10 cellular contexts compared by ENCODE assay signal in genomic region chr17:83103200-83103937, GRCh38. TPM values are rescaled to one million over a fixed set of nuclear protein-coding genes. Genes with fewer than 3 reads are reported as not detected.
DNase-seq lines count a peak whose midpoint lies in the region; ATAC-seq and TF ChIP-seq lines count a peak whose summit lies in the region.
"Had no signal": no experiment of that assay in that cellular context is flagged by ENCODE, and none has a peak within 500 bp of the region (broad histone marks: within the 10 kb centered on the region; RNA-seq: fewer than 3 reads in every experiment).

No MANE protein-coding gene starts in this region.

- H3K9me3 Mint-ChIP-seq in activated CD8-positive, alpha-beta T cell treated with anti-CD3 and anti-CD28 coated beads for 36 hours, result no peaks in the 10 kb centered on the region
- no peaks in the 10 kb centered on the region for H3K9me3 Mint-ChIP-seq in activated CD8-positive, alpha-beta T cell treated with anti-CD3 and anti-CD28 coated beads, Interleukin-2, amount 10 ng/mL, durations not matched to agents 7 days and 5 days (ENCODE audit: insufficient read depth)
- H3K9me3 Mint-ChIP-seq in stimulated activated memory B cell treated with anti-CD40 and anti-IgM and Interleukin-4, amounts not matched to agents 10 μg/mL and 1 μg/mL and 100 μg/mL, for 72 hours, result no peaks in the 10 kb centered on the region

- H3K4me1 Mint-ChIP-seq in activated CD8-positive, alpha-beta T cell treated with anti-CD3 and anti-CD28 coated beads for 36 hours (ENCODE audit: low read depth), result peaks cover 7% of the 10 kb centered on the region
- peaks cover 11% of the 10 kb centered on the region for H3K4me1 Mint-ChIP-seq in activated CD8-positive, alpha-beta T cell treated with anti-CD3 and anti-CD28 coated beads, Interleukin-2, amount 10 ng/mL, durations not matched to agents 7 days and 5 days (ENCODE audit: low read depth)
- peaks cover 37% of the 10 kb centered on the region for H3K4me1 Mint-ChIP-seq in stimulated activated memory B cell treated with anti-CD40 and anti-IgM and Interleukin-4, amounts not matched to agents 10 μg/mL and 1 μg/mL and 100 μg/mL, for 72 hours

- H3K27ac Mint-ChIP-seq in activated CD8-positive, alpha-beta T cell treated with anti-CD3 and anti-CD28 coated beads for 36 hours, result no peak overlapping the region
- H3K27ac Mint-ChIP-seq in activated CD8-positive, alpha-beta T cell treated with anti-CD3 and anti-CD28 coated beads, Interleukin-2, amount 10 ng/mL, durations not matched to agents 7 days and 5 days, result no peak overlapping the region
- peak overlapping the region; percentile 27 for H3K27ac Mint-ChIP-seq in stimulated activated memory B cell treated with anti-CD40 and anti-IgM and Interleukin-4, amounts not matched to agents 10 μg/mL and 1 μg/mL and 100 μg/mL, for 72 hours

- peaks cover 15% of the 10 kb centered on the region for H3K27me3 Mint-ChIP-seq in activated CD8-positive, alpha-beta T cell treated with anti-CD3 and anti-CD28 coated beads for 36 hours
- peaks cover 14% of the 10 kb centered on the region for H3K27me3 Mint-ChIP-seq in activated CD8-positive, alpha-beta T cell treated with anti-CD3 and anti-CD28 coated beads, Interleukin-2, amount 10 ng/mL, durations not matched to agents 7 days and 5 days (ENCODE audit: low read depth)
- peaks cover 65% of the 10 kb centered on the region for H3K27me3 Mint-ChIP-seq in stimulated activated memory B cell treated with anti-CD40 and anti-IgM and Interleukin-4, amounts not matched to agents 10 μg/mL and 1 μg/mL and 100 μg/mL, for 72 hours

- peak overlapping the region; percentile 4 for H3K4me3 ChIP-seq in fibroblast of pulmonary artery (replicated peaks; ENCODE audit: low read depth, low read length)
- H3K4me3 ChIP-seq: lung had no signal

- ATAC-seq in activated CD8-positive, alpha-beta T cell treated with anti-CD3 and anti-CD28 coated beads for 36 hours, result peak; percentile 22
- no peak for ATAC-seq in activated CD8-positive, alpha-beta T cell treated with anti-CD3 and anti-CD28 coated beads, Interleukin-2, amount 10 ng/mL, durations not matched to agents 7 days and 5 days
- no peak for ATAC-seq in stimulated activated memory B cell treated with anti-CD40 and anti-IgM and Interleukin-4, amounts not matched to agents 10 μg/mL and 1 μg/mL and 100 μg/mL, for 72 hours
- ATAC-seq in GM21528 (IDR thresholded peaks at IDR 0.05; ENCODE audit: low FRiP score, unreplicated experiment), result no peak
- no peak for ATAC-seq in esophagus mucosa

- POLR2A ChIA-PET in activated CD8-positive, alpha-beta T cell treated with anti-CD3 and anti-CD28 coated beads for 36 hours (lab: Charles Lee), result no interaction called here
- POLR2A ChIA-PET in activated CD8-positive, alpha-beta T cell treated with anti-CD3 and anti-CD28 coated beads, Interleukin-2, amount 10 ng/mL, durations not matched to agents 7 days and 5 days (lab: Charles Lee), result no interaction called here

- no peaks in the 10 kb centered on the region for H3K36me3 Mint-ChIP-seq in activated CD8-positive, alpha-beta T cell treated with anti-CD3 and anti-CD28 coated beads for 36 hours (ENCODE audit: low read depth)
- no peaks in the 10 kb centered on the region for H3K36me3 Mint-ChIP-seq in activated CD8-positive, alpha-beta T cell treated with anti-CD3 and anti-CD28 coated beads, Interleukin-2, amount 10 ng/mL, durations not matched to agents 7 days and 5 days (ENCODE audit: low read depth)
- H3K36me3 Mint-ChIP-seq in stimulated activated memory B cell treated with anti-CD40 and anti-IgM and Interleukin-4, amounts not matched to agents 10 μg/mL and 1 μg/mL and 100 μg/mL, for 72 hours, result no peaks in the 10 kb centered on the region

- CTCF ChIA-PET in activated CD8-positive, alpha-beta T cell treated with anti-CD3 and anti-CD28 coated beads for 36 hours (lab: Charles Lee), result no interaction called here
- CTCF ChIA-PET in activated CD8-positive, alpha-beta T cell treated with anti-CD3 and anti-CD28 coated beads, Interleukin-2, amount 10 ng/mL, durations not matched to agents 7 days and 5 days (lab: Charles Lee), result no interaction called here

- peak; percentile 43 for DNase-seq in activated CD8-positive, alpha-beta T cell treated with anti-CD3 and anti-CD28 coated beads for 36 hours
- no peak for DNase-seq in activated CD8-positive, alpha-beta T cell treated with anti-CD3 and anti-CD28 coated beads, Interleukin-2, amount 10 ng/mL, durations not matched to agents 7 days and 5 days
- DNase-seq in NOMO-1 (lab: John Stamatoyannopoulos, UW; ENCODE audit: unreplicated experiment in 2 of 2), result peak; percentile 32 to 44
- peak; percentile 64 for DNase-seq in fibroblast of pulmonary artery (ENCODE audit: low read depth)
- no peak for DNase-seq in hepatic stellate cell (ENCODE audit: low spot score)
- DNase-seq: GDM1 had no signal

- no peak overlapping the region for H3K4me3 Mint-ChIP-seq in activated CD8-positive, alpha-beta T cell treated with anti-CD3 and anti-CD28 coated beads for 36 hours
- H3K4me3 Mint-ChIP-seq in activated CD8-positive, alpha-beta T cell treated with anti-CD3 and anti-CD28 coated beads, Interleukin-2, amount 10 ng/mL, durations not matched to agents 7 days and 5 days, result no peak overlapping the region
- peak overlapping the region; percentile 50 for H3K4me3 Mint-ChIP-seq in stimulated activated memory B cell treated with anti-CD40 and anti-IgM and Interleukin-4, amounts not matched to agents 10 μg/mL and 1 μg/mL and 100 μg/mL, for 72 hours

- no peak for TF ChIP-seq CTCF in activated CD8-positive, alpha-beta T cell treated with anti-CD3 and anti-CD28 coated beads for 36 hours (IDR thresholded peaks at IDR 0.05)
- no peak for TF ChIP-seq CTCF in fibroblast of pulmonary artery (IDR thresholded peaks at IDR 0.05; ENCODE audit: low read length, missing control alignments)

- intact Hi-C loops in activated CD8-positive, alpha-beta T cell treated with anti-CD3 and anti-CD28 coated beads for 36 hours (cut with micrococcal nuclease), result no loop called here

RNA-seq across cellular contexts. Expression of gene METRNL, which starts 24.0 kb away (rescaled TPM):
- 10 to 100 TPM; 23.3 to 24.1 TPM for total RNA-seq in activated CD8-positive, alpha-beta T cell treated with anti-CD3 and anti-CD28 coated beads for 36 hours
- 1 to 10 TPM; 3.0 to 4.8 TPM for total RNA-seq in activated CD8-positive, alpha-beta T cell treated with anti-CD3 and anti-CD28 coated beads, Interleukin-2, amount 10 ng/mL, durations not matched to agents 7 days and 5 days
- total RNA-seq in esophagus mucosa, result 152 TPM

Comparison
In these comparisons a context has a peak if more than half of its experiments do, and no peak if none do; other contexts are left out.
1. DNase-seq: peak in activated CD8-positive, alpha-beta T cell treated with anti-CD3 and anti-CD28 coated beads for 36 hours (single experiment), NOMO-1 (2 of 2) and fibroblast of pulmonary artery (single experiment); none in activated CD8-positive, alpha-beta T cell treated with anti-CD3 and anti-CD28 coated beads, Interleukin-2, amount 10 ng/mL, durations not matched to agents 7 days and 5 days (single experiment) and hepatic stellate cell (single experiment).
2. RNA of gene METRNL, which starts 24.0 kb away (total RNA-seq): 152 TPM in esophagus mucosa (single experiment) and 23.3 to 24.1 TPM in activated CD8-positive, alpha-beta T cell treated with anti-CD3 and anti-CD28 coated beads for 36 hours; 3.0 to 4.8 TPM in activated CD8-positive, alpha-beta T cell treated with anti-CD3 and anti-CD28 coated beads, Interleukin-2, amount 10 ng/mL, durations not matched to agents 7 days and 5 days; every median in the first group is over 4 times any median in the second.